In the genomic region with DNA sequence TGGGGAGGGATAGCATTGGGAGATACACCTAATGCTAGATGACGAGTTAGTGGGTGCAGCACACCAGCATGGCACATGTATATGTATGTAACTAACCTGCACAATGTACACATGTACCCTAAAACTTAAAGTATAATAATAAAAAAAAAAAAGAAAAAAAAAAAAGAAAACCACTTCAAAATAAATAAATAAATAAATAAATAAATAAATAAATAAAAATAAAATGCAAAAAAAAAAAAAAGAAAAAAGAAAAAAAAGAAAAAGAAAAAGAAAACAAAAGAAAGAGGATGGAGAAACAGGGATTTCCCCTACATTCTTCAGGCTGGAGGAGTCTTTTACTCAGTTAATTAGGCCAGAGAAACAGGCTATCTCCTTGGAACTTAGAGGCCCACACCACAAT, we compare ENCODE assay signal across 7 cellular contexts.
A peak's percentile ranks its signal among the peaks of the same experiment; 100 is the strongest.
DNase-seq lines count a peak whose midpoint lies in the region; ATAC-seq, FAIRE-seq and TF ChIP-seq lines count a peak whose summit lies in the region.
"Not testable (repeated sequence)": the region's sequence is repeated elsewhere in the genome, so short reads cannot be mapped to it uniquely, and the experiment has no call there.

No MANE protein-coding gene starts in this region.

- not testable (repeated sequence) for H3K14ac ChIP-seq in trophoblast cell (ENCODE audit: low read length)

- H3K4me2 ChIP-seq in trophoblast cell (ENCODE audit: low read length): not testable (repeated sequence)

- not testable (repeated sequence) for H4K91ac ChIP-seq in trophoblast cell (ENCODE audit: low read depth, low read length)

- POLR2A ChIA-PET in HEK293 (lab: Yijun Ruan, JAX): not testable (repeated sequence)

- not testable (repeated sequence) for H4K12ac ChIP-seq in trophoblast cell (ENCODE audit: low read depth, low read length)

- H3K79me2 ChIP-seq in trophoblast cell (ENCODE audit: control insufficient read depth, insufficient read depth, low read length, poor library complexity): not testable (repeated sequence)

- H3K4ac ChIP-seq in trophoblast cell (ENCODE audit: low read depth, low read length): not testable (repeated sequence)

- not testable (repeated sequence) for H3K4me3 ChIP-seq in HEK293 (ENCODE audit: low read depth, low read length); kidney (ENCODE audit: low read length in 2 of 2); trophoblast cell (ENCODE audit: low read depth, low read length)

- FAIRE-seq in endometrium (lab: Jason Lieb, UNC): peak; percentile 70
- peak; percentile 83 for FAIRE-seq in kidney (lab: Jason Lieb, UNC)

- not testable (repeated sequence) for H3K27me3 ChIP-seq in trophoblast cell (ENCODE audit: insufficient read depth, low read length)

- ATAC-seq in Right ventricle myocardium superior (ENCODE audit: poor library complexity): peak; percentile 27

- CTCF ChIA-PET in HEK293 (lab: Yijun Ruan, JAX): not testable (repeated sequence)

- intact Hi-C loops in Right ventricle myocardium superior (cut with DNase I); kidney (cut with DNase I): not testable (repeated sequence)

- not testable (repeated sequence) for H3K9me3 ChIP-seq in HEK293 (ENCODE audit: control insufficient read depth, insufficient read depth, low read depth, low read length); kidney (ENCODE audit: control insufficient read depth in 1 of 2, low read length in 2 of 2); trophoblast cell (ENCODE audit: insufficient read depth, low read depth, low read length)

- H3K27ac ChIP-seq in HEK293 (ENCODE audit: extremely low read depth, low read depth, low read length); kidney (ENCODE audit: low read depth in 2 of 2, low read length in 2 of 2): not testable (repeated sequence)
- peak overlapping the region; percentile 16 for H3K27ac ChIP-seq in trophoblast cell (ENCODE audit: low read depth, low read length)

- WGBS in trophoblast cell (ENCODE audit: extremely low coverage, insufficient coverage, insufficient read length): no CpG with 5 or more reads among the region's 1 CpG

- not testable (repeated sequence) for H3K4me1 ChIP-seq in HEK293 (ENCODE audit: control insufficient read depth, insufficient read depth, low read length); kidney (ENCODE audit: control insufficient read depth in 1 of 2, insufficient read depth in 1 of 2, low read depth in 1 of 2, low read length in 2 of 2); trophoblast cell (ENCODE audit: control insufficient read depth in 1 of 2, insufficient read depth in 2 of 2, low read length in 2 of 2)

- peak overlapping the region; percentile 19 for H4K8ac ChIP-seq in trophoblast cell (ENCODE audit: low read depth, low read length)

- not testable (repeated sequence) for H2BK120ac ChIP-seq in trophoblast cell (ENCODE audit: insufficient read depth, low read length, poor library complexity)

- DNase-seq in AG20443 (ENCODE audit: low spot score) (peak; percentile 20), GM03348 (ENCODE audit: low spot score) (peak; percentile 29)
- not testable (repeated sequence) for DNase-seq in Right ventricle myocardium superior, kidney, trophoblast cell

- not testable (repeated sequence) for H3K23ac ChIP-seq in trophoblast cell (ENCODE audit: low read length)

- H2BK5ac ChIP-seq in trophoblast cell (ENCODE audit: low read depth, low read length, poor library complexity): peak overlapping the region; percentile 21

- not testable (repeated sequence) for H3K18ac ChIP-seq in trophoblast cell (ENCODE audit: low read length)

- H2AK5ac ChIP-seq in trophoblast cell (ENCODE audit: low read length): not testable (repeated sequence)

- not testable (repeated sequence) for H2AFZ ChIP-seq in trophoblast cell (ENCODE audit: insufficient read depth, low read length, poor library complexity)

- not testable (repeated sequence) for H3K36me3 ChIP-seq in HEK293 (ENCODE audit: control insufficient read depth in 2 of 2, insufficient read depth in 1 of 2, low read length in 2 of 2); kidney (ENCODE audit: control insufficient read depth in 1 of 2, insufficient read depth in 2 of 2, low read length in 2 of 2); trophoblast cell (ENCODE audit: control insufficient read depth in 1 of 2, insufficient read depth in 2 of 2, low read length in 2 of 2)

- TF ChIP-seq CTCF in HEK293 (tag by site-specific recombination; IDR thresholded peaks at IDR 0.05); kidney (IDR thresholded peaks at IDR 0.05; ENCODE audit: borderline replicate concordance, extremely low read depth, insufficient read depth): not testable (repeated sequence)

- H3K79me1 ChIP-seq in trophoblast cell (ENCODE audit: low read length): not testable (repeated sequence)

- H2BK12ac ChIP-seq in trophoblast cell (ENCODE audit: low read length): not testable (repeated sequence)

- H3K9ac ChIP-seq in kidney (ENCODE audit: low read length in 2 of 2); trophoblast cell (ENCODE audit: low read length): not testable (repeated sequence)

TF ChIP-seq in HEK293, 187 proteins besides CTCF, POLR2A, EP300 and RAD21 (continues in another document):
- peak; percentile 31 for TF ChIP-seq ZNF654 (tag by site-specific recombination; IDR thresholded peaks at IDR 0.05; ENCODE audit: low read depth)
- TF ChIP-seq ZNF529 (tag by site-specific recombination; IDR thresholded peaks at IDR 0.05; ENCODE audit: insufficient replicate concordance): peak; percentile 11
- TF ChIP-seq, protein P1, sequence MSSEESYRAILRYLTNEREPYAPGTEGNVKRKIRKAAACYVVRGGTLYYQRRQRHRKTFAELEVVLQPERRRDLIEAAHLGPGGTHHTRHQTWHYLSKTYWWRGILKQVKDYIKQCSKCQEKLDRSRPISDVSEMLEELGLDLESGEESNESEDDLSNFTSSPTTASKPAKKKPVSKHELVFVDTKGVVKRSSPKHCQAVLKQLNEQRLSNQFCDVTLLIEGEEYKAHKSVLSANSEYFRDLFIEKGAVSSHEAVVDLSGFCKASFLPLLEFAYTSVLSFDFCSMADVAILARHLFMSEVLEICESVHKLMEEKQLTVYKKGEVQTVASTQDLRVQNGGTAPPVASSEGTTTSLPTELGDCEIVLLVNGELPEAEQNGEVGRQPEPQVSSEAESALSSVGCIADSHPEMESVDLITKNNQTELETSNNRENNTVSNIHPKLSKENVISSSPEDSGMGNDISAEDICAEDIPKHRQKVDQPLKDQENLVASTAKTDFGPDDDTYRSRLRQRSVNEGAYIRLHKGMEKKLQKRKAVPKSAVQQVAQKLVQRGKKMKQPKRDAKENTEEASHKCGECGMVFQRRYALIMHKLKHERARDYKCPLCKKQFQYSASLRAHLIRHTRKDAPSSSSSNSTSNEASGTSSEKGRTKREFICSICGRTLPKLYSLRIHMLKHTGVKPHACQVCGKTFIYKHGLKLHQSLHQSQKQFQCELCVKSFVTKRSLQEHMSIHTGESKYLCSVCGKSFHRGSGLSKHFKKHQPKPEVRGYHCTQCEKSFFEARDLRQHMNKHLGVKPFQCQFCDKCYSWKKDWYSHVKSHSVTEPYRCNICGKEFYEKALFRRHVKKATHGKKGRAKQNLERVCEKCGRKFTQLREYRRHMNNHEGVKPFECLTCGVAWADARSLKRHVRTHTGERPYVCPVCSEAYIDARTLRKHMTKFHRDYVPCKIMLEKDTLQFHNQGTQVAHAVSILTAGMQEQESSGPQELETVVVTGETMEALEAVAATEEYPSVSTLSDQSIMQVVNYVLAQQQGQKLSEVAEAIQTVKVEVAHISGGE (tag by site-specific recombination; conservative IDR thresholded peaks at IDR 0.05; ENCODE audit: low read depth): peak; percentile 81
- peak; percentile 60; the same call in 1 of the 2 replicates for TF ChIP-seq ZXDB (tag by site-specific recombination; IDR thresholded peaks at IDR 0.05)
- TF ChIP-seq, protein P2, sequence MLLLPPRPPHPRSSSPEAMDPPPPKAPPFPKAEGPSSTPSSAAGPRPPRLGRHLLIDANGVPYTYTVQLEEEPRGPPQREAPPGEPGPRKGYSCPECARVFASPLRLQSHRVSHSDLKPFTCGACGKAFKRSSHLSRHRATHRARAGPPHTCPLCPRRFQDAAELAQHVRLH (tag by site-specific recombination; IDR thresholded peaks at IDR 0.05): peak; percentile 37; the same call in 1 of the 2 replicates
- TF ChIP-seq ZNF266 (tag by site-specific recombination; IDR thresholded peaks at IDR 0.05; ENCODE audit: low read depth): peak; percentile 58
- TF ChIP-seq ZBTB8A (tag by site-specific recombination; IDR thresholded peaks at IDR 0.05): peak; percentile 79
